Comparison of ENCODE assay signal across 14 cellular contexts in genomic region chr5:13567819-13568218, GRCh38.
DNase-seq lines count a peak whose midpoint lies in the region; ATAC-seq and TF ChIP-seq lines count a peak whose summit lies in the region.
"Had no signal": no experiment of that assay in that cellular context is flagged by ENCODE, and none has a peak within 500 bp of the region (broad histone marks: within the 10 kb centered on the region; RNA-seq: fewer than 3 reads in every experiment).

No MANE protein-coding gene starts in this region.

- H2BK5ac ChIP-seq in trophoblast cell (ENCODE audit: low read depth, low read length, poor library complexity): no peak overlapping the region

- no peak overlapping the region for H2BK12ac ChIP-seq in trophoblast cell (ENCODE audit: low read length)

- H3K4me2 ChIP-seq in PC-9 (peak overlapping the region; percentile 15; the same call in 1 of the 2 replicates), trophoblast cell (ENCODE audit: low read length) (no peak overlapping the region)

- no peak overlapping the region for H3K18ac ChIP-seq in trophoblast cell (ENCODE audit: low read length)

- H3K9me3 ChIP-seq in PC-9 (ENCODE audit: insufficient read depth, low read depth) (peaks cover 14% of the 10 kb centered on the region), trophoblast cell (ENCODE audit: insufficient read depth, low read depth, low read length) (no peaks in the 10 kb centered on the region)
- H3K9me3 ChIP-seq: colonic mucosa had no signal

- BruUV-seq in PC-9 (replicated peaks; lab: Mats Ljungman, UMichigan): no TSS peak

- no peak overlapping the region for H3K4me3 Mint-ChIP-seq in activated naive CD8-positive, alpha-beta T cell treated with anti-CD3 and anti-CD28 coated beads for 36 hours
- H3K4me3 Mint-ChIP-seq: natural killer cell had no signal

- H3K27me3 ChIP-seq in PC-9 (ENCODE audit: insufficient read depth, low read depth): no peaks in the 10 kb centered on the region
- H3K27me3 ChIP-seq in trophoblast cell (ENCODE audit: insufficient read depth, low read length): no peaks in the 10 kb centered on the region
- H3K27me3 ChIP-seq: colonic mucosa, sigmoid colon had no signal

- no peak overlapping the region for H3K27ac Mint-ChIP-seq in activated naive CD8-positive, alpha-beta T cell treated with anti-CD3 and anti-CD28 coated beads for 36 hours
- H3K27ac Mint-ChIP-seq: natural killer cell had no signal

- H3K4me1 ChIP-seq in PC-9 (replicated peaks; ENCODE audit: insufficient read depth) (peaks cover 27% of the 10 kb centered on the region), trophoblast cell (ENCODE audit: control insufficient read depth in 1 of 2, insufficient read depth in 2 of 2, low read length in 2 of 2) (peaks cover 2 to 9% of the 10 kb centered on the region in 2 experiments)
- H3K4me1 ChIP-seq: colonic mucosa had no signal

- H3K79me1 ChIP-seq in trophoblast cell (ENCODE audit: low read length): peaks cover 4% of the 10 kb centered on the region

- H3K27ac ChIP-seq in PC-9 (peak overlapping the region; percentile 87), epithelial cell of prostate (peak overlapping the region; percentile 99), trophoblast cell (ENCODE audit: low read depth, low read length) (no peak overlapping the region)
- H3K27ac ChIP-seq: colonic mucosa, sigmoid colon had no signal

- H3K4me3 ChIP-seq in PC-9 (no peak overlapping the region), trophoblast cell (ENCODE audit: low read depth, low read length) (no peak overlapping the region)
- H3K4me3 ChIP-seq: colonic mucosa, sigmoid colon had no signal

- H4K20me1 ChIP-seq in PC-9 (ENCODE audit: insufficient read depth): no peaks in the 10 kb centered on the region

- H3K4ac ChIP-seq in trophoblast cell (ENCODE audit: low read depth, low read length): no peak overlapping the region

- peaks cover 7% of the 10 kb centered on the region for H3K9me3 Mint-ChIP-seq in activated naive CD8-positive, alpha-beta T cell treated with anti-CD3 and anti-CD28 coated beads for 36 hours

- H3K4me1 Mint-ChIP-seq in activated naive CD8-positive, alpha-beta T cell treated with anti-CD3 and anti-CD28 coated beads for 36 hours: no peaks in the 10 kb centered on the region
- H3K4me1 Mint-ChIP-seq: natural killer cell had no signal

- no peak overlapping the region for H4K12ac ChIP-seq in trophoblast cell (ENCODE audit: low read depth, low read length)

- no peak overlapping the region for H3K9ac ChIP-seq in trophoblast cell (ENCODE audit: low read length)

- H4K91ac ChIP-seq in trophoblast cell (ENCODE audit: low read depth, low read length): no peak overlapping the region

- no peak overlapping the region for H3K14ac ChIP-seq in trophoblast cell (ENCODE audit: low read length)

- no peak overlapping the region for H2BK120ac ChIP-seq in trophoblast cell (ENCODE audit: insufficient read depth, low read length, poor library complexity)

- no peak for TF ChIP-seq CTCF in PC-9 (conservative IDR thresholded peaks at IDR 0.05)

- no peaks in the 10 kb centered on the region for H3K27me3 Mint-ChIP-seq in activated naive CD8-positive, alpha-beta T cell treated with anti-CD3 and anti-CD28 coated beads for 36 hours

- peaks cover 7% of the 10 kb centered on the region; the same call in 1 of the 2 replicates for H3F3A ChIP-seq in PC-9 (ENCODE audit: insufficient read depth, low read depth)

- intact Hi-C loops in PC-9 (cut with micrococcal nuclease; ENCODE audit: unreplicated experiment): no loop called here

- H2AK5ac ChIP-seq in trophoblast cell (ENCODE audit: low read length): no peak overlapping the region

- POLR2A ChIA-PET in PC-9 (lab: Charles Lee; ENCODE audit: unreplicated experiment): no interaction called here

- CTCF ChIA-PET in PC-9 (lab: Charles Lee): no interaction called here

- no peaks in the 10 kb centered on the region for H3K36me3 ChIP-seq in PC-9 (ENCODE audit: low read depth)
- H3K36me3 ChIP-seq in trophoblast cell (ENCODE audit: control insufficient read depth in 1 of 2, insufficient read depth in 2 of 2, low read length in 2 of 2): no peaks in the 10 kb centered on the region
- H3K36me3 ChIP-seq: colonic mucosa, sigmoid colon had no signal

- H2AFZ ChIP-seq in PC-9 (no peak overlapping the region), trophoblast cell (ENCODE audit: insufficient read depth, low read length, poor library complexity) (no peak overlapping the region)

- H3K36me3 Mint-ChIP-seq in activated naive CD8-positive, alpha-beta T cell treated with anti-CD3 and anti-CD28 coated beads for 36 hours: no peaks in the 10 kb centered on the region

- H3K9me2 ChIP-seq in PC-9 (ENCODE audit: insufficient read depth): no peaks in the 10 kb centered on the region

- DNase-seq in GM03348 (ENCODE audit: low spot score) (peak; percentile 41), PC-9 (peak; percentile 18 to 78), epithelial cell of prostate (ENCODE audit: low read depth, low spot score) (peak; percentile 84), trophoblast cell (peak; percentile 65 to 95), NCI-H446 (lab: John Stamatoyannopoulos, UW) (no peak)
- DNase-seq in activated naive CD8-positive, alpha-beta T cell treated with anti-CD3 and anti-CD28 coated beads for 36 hours: no peak
- DNase-seq: activated naive CD4-positive, alpha-beta T cell treated with anti-CD3 and anti-CD28 coated beads, Interleukin-2, amount 50 U/mL, for 16 hours; colonic mucosa; foreskin melanocyte; natural killer cell; NCI-H2171 treated with DMSO at 0.1 percent for 48 hours; sigmoid colon had no signal

- H3K23ac ChIP-seq in trophoblast cell (ENCODE audit: low read length): no peak overlapping the region

- H4K8ac ChIP-seq in trophoblast cell (ENCODE audit: low read depth, low read length): no peak overlapping the region

- no peaks in the 10 kb centered on the region for H3K79me2 ChIP-seq in PC-9 (ENCODE audit: low read depth)
- no peaks in the 10 kb centered on the region for H3K79me2 ChIP-seq in trophoblast cell (ENCODE audit: control insufficient read depth, insufficient read depth, low read length, poor library complexity)

- no peak for ATAC-seq in HG03175 (IDR thresholded peaks at IDR 0.05; ENCODE audit: unreplicated experiment)
- no peak for ATAC-seq in HG02981 (IDR thresholded peaks at IDR 0.05; ENCODE audit: unreplicated experiment)
- ATAC-seq: natural killer cell had no signal

Comparison
In these comparisons a context has a peak if more than half of its experiments do, and no peak if none do; other contexts are left out.
1. DNase-seq: peak in GM03348 (single experiment), PC-9 (2 of 2), epithelial cell of prostate (single experiment) and trophoblast cell (2 of 2); none in activated naive CD8-positive, alpha-beta T cell treated with anti-CD3 and anti-CD28 coated beads for 36 hours (single experiment) and NCI-H446 (0 of 2).